ENCODE assay signal across 7 cellular contexts in genomic region chr5:115629903-115630302, GRCh38. TPM values are rescaled to one million over a fixed set of nuclear protein-coding genes. Genes with fewer than 3 reads are reported as not detected.
"Had no signal": no experiment of that assay in that cellular context is flagged by ENCODE, and none has a peak within 500 bp of the region (broad histone marks: within the 10 kb centered on the region; RNA-seq: fewer than 3 reads in every experiment).

No MANE protein-coding gene starts in this region.

- H3K4me3 ChIP-seq: GM23248, HAP-1 had no signal

- H3K9ac ChIP-seq: GM23248 had no signal

- H3K9me3 Mint-ChIP-seq: IgD-negative memory B cell had no signal

- H3K27ac ChIP-seq: GM23248, HL-60 had no signal

- DNase-seq: GM23248, GOT3, H7 had no signal

- H3K36me3 ChIP-seq: HAP-1 had no signal

- FAIRE-seq: HepG2 had no signal

- H3K36me3 Mint-ChIP-seq: IgD-negative memory B cell had no signal

- ATAC-seq: HepG2 had no signal

- H3K27me3 Mint-ChIP-seq: IgD-negative memory B cell had no signal

- H2AFZ ChIP-seq: GM23248 had no signal

- H3K9me3 ChIP-seq: HAP-1 had no signal

RNA-seq across cellular contexts. Expression of gene TICAM2, which starts 27.6 kb away (rescaled TPM):
- total RNA-seq: H7 had no signal
- polyA plus RNA-seq: HepG2 had no signal
